In the genomic region with DNA sequence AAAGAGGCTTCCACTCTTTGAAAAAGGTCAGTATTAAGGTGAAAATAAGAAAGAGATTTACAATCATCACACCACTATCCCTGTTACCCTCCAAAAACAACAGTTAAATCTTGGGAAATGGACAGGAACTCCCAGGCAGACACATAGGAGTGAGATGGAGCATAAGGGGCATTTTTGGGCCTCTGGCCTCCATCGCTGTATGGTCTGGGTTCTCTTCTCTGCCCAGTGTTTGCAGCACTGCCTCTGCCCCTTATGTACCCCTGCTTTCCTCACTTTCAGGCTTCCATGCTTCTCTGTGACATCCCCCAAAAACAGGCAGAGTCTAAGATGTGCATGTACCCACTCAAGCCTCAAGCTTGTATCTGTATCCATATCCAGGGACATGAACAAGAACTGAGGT, we compare ENCODE assay signal across 1 cellular context.
TF ChIP-seq lines count a peak whose summit lies in the region.

No MANE protein-coding gene starts in this region.

TF ChIP-seq in IMR-90, 13 proteins besides CTCF, POLR2A, EP300 and RAD21:
- TF ChIP-seq RFX5 (IDR thresholded peaks at IDR 0.05; ENCODE audit: low read depth, low read length) (no peak), CEBPB (IDR thresholded peaks at IDR 0.05; ENCODE audit: low read depth, low read length) (no peak), SMC3 (IDR thresholded peaks at IDR 0.05; ENCODE audit: low read depth, low read length) (no peak), FOS (IDR thresholded peaks at IDR 0.05; ENCODE audit: low read depth, low read length) (no peak), RCOR1 (IDR thresholded peaks at IDR 0.05; ENCODE audit: insufficient replicate concordance, low read length) (no peak), NFE2L2 (IDR thresholded peaks at IDR 0.05; ENCODE audit: low read depth, low read length) (no peak), MAZ (IDR thresholded peaks at IDR 0.05; ENCODE audit: borderline replicate concordance, low read depth, low read length) (no peak), CHD1 (IDR thresholded peaks at IDR 0.05; ENCODE audit: low read depth, low read length) (no peak), MAFK (IDR thresholded peaks at IDR 0.05; ENCODE audit: low read depth, low read length) (no peak), MXI1 (IDR thresholded peaks at IDR 0.05; ENCODE audit: borderline replicate concordance, low read depth, low read length) (no peak), BHLHE40 (IDR thresholded peaks at IDR 0.05; ENCODE audit: low read depth, low read length) (no peak)
- TF ChIP-seq, protein P1, sequence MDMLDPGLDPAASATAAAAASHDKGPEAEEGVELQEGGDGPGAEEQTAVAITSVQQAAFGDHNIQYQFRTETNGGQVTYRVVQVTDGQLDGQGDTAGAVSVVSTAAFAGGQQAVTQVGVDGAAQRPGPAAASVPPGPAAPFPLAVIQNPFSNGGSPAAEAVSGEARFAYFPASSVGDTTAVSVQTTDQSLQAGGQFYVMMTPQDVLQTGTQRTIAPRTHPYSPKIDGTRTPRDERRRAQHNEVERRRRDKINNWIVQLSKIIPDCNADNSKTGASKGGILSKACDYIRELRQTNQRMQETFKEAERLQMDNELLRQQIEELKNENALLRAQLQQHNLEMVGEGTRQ (IDR thresholded peaks at IDR 0.05; ENCODE audit: low read depth, low read length) = no peak
- TF ChIP-seq, protein P2, sequence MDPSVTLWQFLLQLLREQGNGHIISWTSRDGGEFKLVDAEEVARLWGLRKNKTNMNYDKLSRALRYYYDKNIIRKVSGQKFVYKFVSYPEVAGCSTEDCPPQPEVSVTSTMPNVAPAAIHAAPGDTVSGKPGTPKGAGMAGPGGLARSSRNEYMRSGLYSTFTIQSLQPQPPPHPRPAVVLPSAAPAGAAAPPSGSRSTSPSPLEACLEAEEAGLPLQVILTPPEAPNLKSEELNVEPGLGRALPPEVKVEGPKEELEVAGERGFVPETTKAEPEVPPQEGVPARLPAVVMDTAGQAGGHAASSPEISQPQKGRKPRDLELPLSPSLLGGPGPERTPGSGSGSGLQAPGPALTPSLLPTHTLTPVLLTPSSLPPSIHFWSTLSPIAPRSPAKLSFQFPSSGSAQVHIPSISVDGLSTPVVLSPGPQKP (IDR thresholded peaks at IDR 0.05; ENCODE audit: borderline replicate concordance, low read depth, low read length) = no peak
